Comparison of ENCODE assay signal across 21 cellular contexts in the genomic region with DNA sequence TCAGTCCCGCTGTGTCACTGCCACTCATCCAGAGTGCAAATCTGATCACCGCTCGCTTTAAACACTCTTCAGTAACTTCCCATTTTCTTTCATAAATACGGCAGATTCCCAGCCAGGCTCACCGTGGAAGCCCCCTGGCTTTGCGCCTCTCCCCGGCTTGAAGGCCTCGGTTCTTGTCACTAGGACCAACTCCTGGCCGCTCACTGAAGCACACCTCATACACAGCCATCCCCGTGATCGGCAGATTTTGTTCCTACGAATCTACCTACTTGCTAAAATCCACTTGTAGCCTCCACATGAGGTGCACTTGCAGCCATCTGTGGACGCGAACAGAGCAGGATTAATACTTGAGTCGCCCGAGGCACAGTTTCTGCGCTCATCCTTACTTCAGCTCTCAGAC.
"Had no signal": no experiment of that assay in that cellular context is flagged by ENCODE, and none has a peak within 500 bp of the region (broad histone marks: within the 10 kb centered on the region; RNA-seq: fewer than 3 reads in every experiment).

No MANE protein-coding gene starts in this region.

- H3K4me1 Mint-ChIP-seq: natural killer cell; stimulated activated memory B cell treated with anti-CD40 and anti-IgM and Interleukin-4, amounts not matched to agents 10 μg/mL and 1 μg/mL and 100 μg/mL, for 72 hours had no signal

- H3K4me3 Mint-ChIP-seq: dendritic cell treated with granulocyte-macrophage colony-stimulating factor and Interleukin-4, amounts not matched to agents 40 ng/mL and 50 ng/mL, for 4 days; effector memory CD8-positive, alpha-beta T cell; natural killer cell; stimulated activated memory B cell treated with anti-CD40 and anti-IgM and Interleukin-4, amounts not matched to agents 10 μg/mL and 1 μg/mL and 100 μg/mL, for 72 hours; stimulated activated naive CD8-positive, alpha-beta T cell treated with anti-CD3 and anti-CD28 coated beads, Interleukin-15, Interleukin-2, amounts not matched to agents 100 ng/mL and 50 ng/mL, for 24 hours had no signal

- H3K4me1 ChIP-seq: esophagus muscularis mucosa, gastroesophageal sphincter, spleen, tibial artery, upper lobe of right lung had no signal

- ATAC-seq: effector memory CD8-positive, alpha-beta T cell; gastroesophageal sphincter; left colon; natural killer cell; sciatic nerve; stimulated activated memory B cell treated with anti-CD40 and anti-IgM and Interleukin-4, amounts not matched to agents 10 μg/mL and 1 μg/mL and 100 μg/mL, for 72 hours; upper lobe of right lung had no signal

- H3K27ac Mint-ChIP-seq: dendritic cell treated with granulocyte-macrophage colony-stimulating factor and Interleukin-4, amounts not matched to agents 40 ng/mL and 50 ng/mL, for 4 days; effector memory CD8-positive, alpha-beta T cell; natural killer cell; stimulated activated memory B cell treated with anti-CD40 and anti-IgM and Interleukin-4, amounts not matched to agents 10 μg/mL and 1 μg/mL and 100 μg/mL, for 72 hours; stimulated activated naive CD8-positive, alpha-beta T cell treated with anti-CD3 and anti-CD28 coated beads, Interleukin-15, Interleukin-2, amounts not matched to agents 100 ng/mL and 50 ng/mL, for 24 hours had no signal

- H3K79me2 ChIP-seq: hepatocyte had no signal

- H3K9me3 ChIP-seq: esophagus muscularis mucosa, gastroesophageal sphincter, tibial artery, upper lobe of right lung had no signal

- H3K27me3 ChIP-seq: hepatocyte, upper lobe of right lung had no signal

- H3K36me3 ChIP-seq: esophagus muscularis mucosa, gastroesophageal sphincter, spleen, tibial artery, upper lobe of right lung had no signal

- DNase-seq: cerebellar nuclear complex; effector memory CD8-positive, alpha-beta T cell; left colon; mammary epithelial cell; natural killer cell; posterior cingulate gyrus; spleen; stimulated activated CD4-positive, alpha-beta T cell treated with anti-CD3 and anti-CD28 coated beads, Interleukin-15, amount 100 ng/mL, for 24 hours; stimulated activated CD4-positive, alpha-beta T cell treated with anti-CD3 and anti-CD28 coated beads, Interleukin-1b, Interleukin-23, amount 100 ng/mL, for 48 hours; stimulated activated CD4-positive, alpha-beta T cell treated with anti-CD3 and anti-CD28 coated beads, Interleukin-4, amount 100 ng/mL, for 24 hours; upper lobe of right lung had no signal

- H2AFZ ChIP-seq: hepatocyte had no signal

- H3K4me3 ChIP-seq: esophagus muscularis mucosa, gastroesophageal sphincter, hepatocyte, spleen, tibial artery, upper lobe of right lung had no signal

- H3K4me2 ChIP-seq: hepatocyte had no signal

- H3K27me3 Mint-ChIP-seq: dendritic cell treated with granulocyte-macrophage colony-stimulating factor and Interleukin-4, amounts not matched to agents 40 ng/mL and 50 ng/mL, for 4 days; stimulated activated naive CD8-positive, alpha-beta T cell treated with anti-CD3 and anti-CD28 coated beads, Interleukin-15, Interleukin-2, amounts not matched to agents 100 ng/mL and 50 ng/mL, for 24 hours had no signal

- H3K27ac ChIP-seq: epithelial cell of prostate, esophagus muscularis mucosa, gastroesophageal sphincter, hepatocyte, spleen, tibial artery, upper lobe of right lung had no signal

- H3K9me3 Mint-ChIP-seq: dendritic cell treated with granulocyte-macrophage colony-stimulating factor and Interleukin-4, amounts not matched to agents 40 ng/mL and 50 ng/mL, for 4 days; natural killer cell; stimulated activated naive CD8-positive, alpha-beta T cell treated with anti-CD3 and anti-CD28 coated beads, Interleukin-15, Interleukin-2, amounts not matched to agents 100 ng/mL and 50 ng/mL, for 24 hours had no signal

- H3K36me3 Mint-ChIP-seq: natural killer cell; stimulated activated memory B cell treated with anti-CD40 and anti-IgM and Interleukin-4, amounts not matched to agents 10 μg/mL and 1 μg/mL and 100 μg/mL, for 72 hours had no signal

- FAIRE-seq: colon had no signal
